ENCODE assay signal across 1 cellular context in genomic region chr16:2981899-2982250, GRCh38.
TF ChIP-seq lines count a peak whose summit lies in the region.

No MANE protein-coding gene starts in this region.

TF ChIP-seq in GM23338, 12 proteins besides CTCF, POLR2A, EP300 and RAD21:
- TF ChIP-seq POLR2AphosphoS5 (IDR thresholded peaks at IDR 0.05; ENCODE audit: low read depth): no peak
- TF ChIP-seq ZNF114 (CRISPR knock-in tag; IDR thresholded peaks at IDR 0.05): no peak
- TF ChIP-seq ZNF462 (CRISPR knock-in tag; IDR thresholded peaks at IDR 0.05): no peak
- no peak for TF ChIP-seq REST (IDR thresholded peaks at IDR 0.05; ENCODE audit: unreplicated experiment)
- no peak for TF ChIP-seq CREB1 (CRISPR knock-in tag; IDR thresholded peaks at IDR 0.05; ENCODE audit: low read depth)
- TF ChIP-seq EZH2phosphoT487 (IDR thresholded peaks at IDR 0.05; ENCODE audit: unreplicated experiment): no peak
- no peak for TF ChIP-seq NANOG (IDR thresholded peaks at IDR 0.05; ENCODE audit: borderline replicate concordance)
- TF ChIP-seq ETS1 (IDR thresholded peaks at IDR 0.05): no peak
- no peak for TF ChIP-seq ZNF331 (CRISPR knock-in tag; IDR thresholded peaks at IDR 0.05; ENCODE audit: low read depth)
- no peak for TF ChIP-seq STAT1 (IDR thresholded peaks at IDR 0.05; ENCODE audit: unreplicated experiment)
- no peak for TF ChIP-seq JUNB (IDR thresholded peaks at IDR 0.05; ENCODE audit: unreplicated experiment)
- no peak for TF ChIP-seq EZH2 (IDR thresholded peaks at IDR 0.05; ENCODE audit: low read depth, unreplicated experiment)
